Comparison of ENCODE assay signal across 1 cellular context in the genomic region with DNA sequence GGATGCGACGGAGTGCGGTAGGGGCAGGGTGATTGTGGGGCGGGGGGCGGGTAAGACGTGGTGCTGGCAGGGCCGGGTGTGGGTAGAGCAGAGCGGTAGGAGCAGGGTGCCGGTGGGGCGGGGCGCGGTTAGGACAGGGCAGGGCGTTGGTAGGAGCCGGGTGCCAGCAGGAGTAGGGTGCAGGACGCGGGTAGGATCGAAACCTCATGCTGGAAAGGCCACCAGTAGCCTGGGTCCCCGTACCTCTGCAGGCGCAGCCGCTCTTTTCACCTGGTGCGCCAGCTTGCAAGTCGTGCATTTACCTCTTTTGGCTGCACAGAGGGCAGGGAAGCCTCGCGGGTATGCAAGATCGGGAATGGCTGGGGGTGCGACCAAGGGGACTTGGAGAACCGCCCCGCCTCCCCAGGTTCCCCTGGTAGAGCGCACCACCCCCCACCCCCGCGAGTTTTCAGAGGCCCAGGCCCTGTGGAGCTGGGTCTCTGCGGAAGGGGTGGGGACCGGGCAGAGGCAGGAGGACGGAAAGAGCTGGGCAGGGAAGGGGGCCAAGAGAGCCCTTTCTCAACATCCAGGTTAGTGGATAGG.
TF ChIP-seq lines count a peak whose summit lies in the region.

No MANE protein-coding gene starts in this region.

TF ChIP-seq in GM23338, 12 proteins besides CTCF, POLR2A, EP300 and RAD21 (continued from another document):
- TF ChIP-seq, protein P1, sequence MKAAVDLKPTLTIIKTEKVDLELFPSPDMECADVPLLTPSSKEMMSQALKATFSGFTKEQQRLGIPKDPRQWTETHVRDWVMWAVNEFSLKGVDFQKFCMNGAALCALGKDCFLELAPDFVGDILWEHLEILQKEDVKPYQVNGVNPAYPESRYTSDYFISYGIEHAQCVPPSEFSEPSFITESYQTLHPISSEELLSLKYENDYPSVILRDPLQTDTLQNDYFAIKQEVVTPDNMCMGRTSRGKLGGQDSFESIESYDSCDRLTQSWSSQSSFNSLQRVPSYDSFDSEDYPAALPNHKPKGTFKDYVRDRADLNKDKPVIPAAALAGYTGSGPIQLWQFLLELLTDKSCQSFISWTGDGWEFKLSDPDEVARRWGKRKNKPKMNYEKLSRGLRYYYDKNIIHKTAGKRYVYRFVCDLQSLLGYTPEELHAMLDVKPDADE (IDR thresholded peaks at IDR 0.05), result no peak
- TF ChIP-seq STAT1 (IDR thresholded peaks at IDR 0.05; ENCODE audit: unreplicated experiment), result no peak
